Comparison of ENCODE assay signal across 35 cellular contexts in the genomic region with DNA sequence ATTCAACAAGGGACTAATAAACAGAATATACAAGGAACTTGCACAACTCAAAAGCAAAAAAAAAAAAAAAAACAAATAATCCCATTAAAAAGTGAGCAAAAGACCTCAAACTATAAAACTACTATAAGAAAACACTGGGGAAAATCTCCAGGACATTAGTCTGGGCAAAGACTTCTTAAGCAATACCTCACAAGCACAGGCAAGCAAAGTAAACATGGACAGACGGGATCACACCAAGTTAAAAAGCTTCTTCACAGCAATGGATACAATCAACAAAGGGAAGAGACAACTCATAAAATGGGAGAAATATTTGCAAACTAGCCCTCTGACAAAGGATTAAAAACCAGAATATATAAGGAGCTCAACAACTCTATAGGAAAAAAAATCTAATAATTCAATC. TPM values are rescaled to one million over a fixed set of nuclear protein-coding genes. Genes with fewer than 3 reads are reported as not detected.
"Had no signal": no experiment of that assay in that cellular context is flagged by ENCODE, and none has a peak within 500 bp of the region (broad histone marks: within the 10 kb centered on the region; RNA-seq: fewer than 3 reads in every experiment).

No MANE protein-coding gene starts in this region.

- H3K36me3 ChIP-seq: ascending aorta, cardiac muscle cell had no signal

- DNase-seq: activated CD4-positive, alpha-beta memory T cell treated with anti-CD3 and anti-CD28 coated beads, Interleukin-2, amount 10 ng/mL, durations not matched to agents 7 days and 5 days; activated CD4-positive, alpha-beta T cell treated with anti-CD3 and anti-CD28 coated beads for 1 hour; activated CD4-positive, alpha-beta T cell treated with anti-CD3 and anti-CD28 coated beads for 36 hours; activated CD4-positive, alpha-beta T cell treated with anti-CD3 and anti-CD28 coated beads for 48 hours; activated CD4-positive, alpha-beta T cell treated with anti-CD3 and anti-CD28 coated beads, Interleukin-2, amount 10 ng/mL, durations not matched to agents 7 days and 5 days; activated CD4-positive, alpha-beta T cell treated with anti-CD3 and anti-CD28 coated beads, Interleukin-2, amount 50 U/mL, for 48 hours; activated CD4-positive, CD25-positive, alpha-beta regulatory T cell; activated CD8-positive, alpha-beta memory T cell treated with anti-CD3 and anti-CD28 coated beads for 24 hours; activated CD8-positive, alpha-beta memory T cell treated with anti-CD3 and anti-CD28 coated beads, Interleukin-2, amount 10 ng/mL, durations not matched to agents 7 days and 5 days; activated CD8-positive, alpha-beta memory T cell treated with anti-CD3 and anti-CD28 coated beads, Interleukin-2, amount 50 U/mL, for 48 hours; activated CD8-positive, alpha-beta T cell treated with anti-CD3 and anti-CD28 coated beads, Interleukin-2, amount 10 ng/mL, durations not matched to agents 7 days and 5 days; activated effector memory CD4-positive, alpha-beta T cell treated with Interleukin-2 at 50 U/mL for 16 hours; activated gamma-delta T cell; activated naive CD4-positive, alpha-beta T cell treated with anti-CD3 and anti-CD28 coated beads, Interleukin-2, amount 10 ng/mL, durations not matched to agents 7 days and 5 days; activated naive CD4-positive, alpha-beta T cell treated with Interleukin-2 at 50 U/mL for 16 hours; activated naive CD8-positive, alpha-beta T cell treated with anti-CD3 and anti-CD28 coated beads, Interleukin-2, amount 10 ng/mL, durations not matched to agents 7 days and 5 days; activated naive CD8-positive, alpha-beta T cell treated with anti-CD3 and anti-CD28 coated beads, Interleukin-2, amount 50 U/mL, for 24 hours; activated T-cell treated with anti-CD3 and anti-CD28 coated beads, Interleukin-2, amount 50 U/mL, for 24 hours; activated T-cell treated with anti-CD3 and anti-CD28 coated beads, Interleukin-2, amount 50 U/mL, for 48 hours; amygdala; anterior cingulate cortex; caudate nucleus; cerebellar nuclear complex; T-helper 1 cell; T-helper 2 cell; T-helper 9 cell had no signal

- ATAC-seq: activated CD4-positive, alpha-beta T cell treated with anti-CD3 and anti-CD28 coated beads for 36 hours; activated CD4-positive, CD25-positive, alpha-beta regulatory T cell treated with anti-CD3 and anti-CD28 coated beads, Interleukin-2, amount 50 U/mL, for 24 hours; activated CD8-positive, alpha-beta memory T cell treated with anti-CD3 and anti-CD28 coated beads, Interleukin-2, amount 10 ng/mL, durations not matched to agents 7 days and 5 days; activated CD8-positive, alpha-beta T cell treated with anti-CD3 and anti-CD28 coated beads, Interleukin-2, amount 10 ng/mL, durations not matched to agents 7 days and 5 days; activated naive CD8-positive, alpha-beta T cell treated with anti-CD3 and anti-CD28 coated beads, Interleukin-2, amount 50 U/mL, for 24 hours; WTC11 had no signal

- FAIRE-seq: TTC549 had no signal

- H3K27me3 ChIP-seq: ascending aorta had no signal

- H3K27ac ChIP-seq: ascending aorta, cardiac muscle cell, VCaP had no signal

- H3K4me1 ChIP-seq: ascending aorta had no signal

- H3K4me3 ChIP-seq: ascending aorta, cardiac muscle cell had no signal

RNA-seq across cellular contexts. Expression of a gene that starts 17.1 kb away (rescaled TPM):
- total RNA-seq: activated CD4-positive, alpha-beta memory T cell treated with anti-CD3 and anti-CD28 coated beads, Interleukin-2, amount 10 ng/mL, durations not matched to agents 7 days and 5 days; activated CD4-positive, alpha-beta T cell treated with anti-CD3 and anti-CD28 coated beads for 36 hours; activated CD4-positive, alpha-beta T cell treated with anti-CD3 and anti-CD28 coated beads, Interleukin-2, amount 10 ng/mL, durations not matched to agents 7 days and 5 days; activated CD8-positive, alpha-beta memory T cell treated with anti-CD3 and anti-CD28 coated beads, Interleukin-2, amount 10 ng/mL, durations not matched to agents 7 days and 5 days; activated CD8-positive, alpha-beta T cell treated with anti-CD3 and anti-CD28 coated beads, Interleukin-2, amount 10 ng/mL, durations not matched to agents 7 days and 5 days; activated naive CD8-positive, alpha-beta T cell treated with anti-CD3 and anti-CD28 coated beads, Interleukin-2, amount 10 ng/mL, durations not matched to agents 7 days and 5 days; activated T-helper 2 cell treated with anti-CD3 and anti-CD28 coated beads, Interferon-gamma antibody, Interleukin-2, Interleukin-4, amounts not matched to agents 10 μg/mL and 5 μg/mL and 100 μg/mL, durations not matched to agents 14 hours and 24 hours and 36 hours; ascending aorta; cardiac muscle cell; chondrocyte; WTC11 had no signal
- polyA plus RNA-seq: adipose tissue, cardiac muscle cell had no signal
